In the genomic region with DNA sequence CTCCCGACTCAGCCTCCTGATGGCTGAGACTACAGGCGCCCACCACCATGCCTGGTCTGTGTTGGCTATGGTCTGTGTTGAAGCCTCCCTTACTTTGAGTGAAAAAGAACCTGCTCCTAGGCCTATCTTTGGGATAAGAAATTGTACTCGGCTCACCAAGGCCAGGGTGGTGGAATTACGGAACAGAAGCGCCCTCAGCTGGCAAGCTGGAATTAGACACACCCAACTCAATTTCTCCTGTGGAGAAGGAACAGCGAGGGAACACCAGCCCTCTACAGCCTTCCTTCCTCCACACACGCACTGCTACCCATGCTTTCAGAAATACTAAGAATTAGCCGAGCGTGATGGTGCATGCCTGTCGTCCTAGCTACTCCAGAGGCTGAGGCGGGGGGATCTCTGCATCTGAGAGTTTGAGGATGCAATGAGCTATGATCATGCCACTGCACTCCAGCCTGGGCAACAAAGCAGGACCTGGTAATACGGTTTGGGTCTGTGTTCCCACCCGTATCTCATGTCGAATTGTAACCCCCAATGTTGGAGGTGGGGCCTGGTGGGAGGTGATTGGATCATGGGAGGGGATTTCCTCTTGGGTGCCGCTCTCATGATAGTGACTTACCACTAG, we compare ENCODE assay signal across 8 cellular contexts. TPM values are rescaled to one million over a fixed set of nuclear protein-coding genes. Genes with fewer than 3 reads are reported as not detected.
DNase-seq lines count a peak whose midpoint lies in the region; TF ChIP-seq lines count a peak whose summit lies in the region.

No MANE protein-coding gene starts in this region.

- no peak overlapping the region for H2AFZ ChIP-seq in neural cell (ENCODE audit: low read depth, low read length)

- no peak overlapping the region for H3K4me3 ChIP-seq in GM06990 (replicated peaks; ENCODE audit: low read depth, low read length)
- H3K4me3 ChIP-seq in cardiac fibroblast (replicated peaks in 1 of 2; ENCODE audit: low read depth in 2 of 2, low read length in 2 of 2), result no peak overlapping the region
- H3K4me3 ChIP-seq in neural cell (ENCODE audit: low read length), result no peak overlapping the region
- H3K4me3 ChIP-seq in tibial nerve, result no peak overlapping the region

- 0 out of 2 replicates have a peak, but pooled peaks cover 2% of the 10 kb centered on the region for H3K27me3 ChIP-seq in GM06990 (replicated peaks; ENCODE audit: control insufficient read depth, insufficient read depth, low read length)
- no peaks in the 10 kb centered on the region for H3K27me3 ChIP-seq in neural cell (ENCODE audit: insufficient read depth, low read depth, low read length)
- no peaks in the 10 kb centered on the region for H3K27me3 ChIP-seq in tibial nerve

- H3K4me1 ChIP-seq in tibial nerve, result no peaks in the 10 kb centered on the region

- H3K9me2 ChIP-seq in neural cell (ENCODE audit: insufficient read depth, low read length), result no peaks in the 10 kb centered on the region

- peak; percentile 31 for DNase-seq in A172 (ENCODE audit: low spot score)
- no peak for DNase-seq in GM06990 (ENCODE audit: extremely low read depth, insufficient read length)
- peak; percentile 40 for DNase-seq in NCI-H460 (ENCODE audit: extremely low read depth, low read depth)
- DNase-seq in cardiac fibroblast (ENCODE audit: low read depth in 2 of 2), result peak; percentile 29 to 46
- no peak for DNase-seq in cerebellar nuclear complex (lab: John Stamatoyannopoulos, UW)
- no peak for DNase-seq in tibial nerve (ENCODE audit: low spot score in 2 of 2)
- no peak for DNase-seq in GM19238 (ENCODE audit: insufficient read length, low spot score)

- H4K20me1 ChIP-seq in neural cell (ENCODE audit: insufficient read depth), result no peaks in the 10 kb centered on the region

- TF ChIP-seq RAD21 in neural cell (conservative IDR thresholded peaks at IDR 0.05), result peak; percentile 87

- no peaks in the 10 kb centered on the region for H3K79me2 ChIP-seq in neural cell (replicated peaks; ENCODE audit: insufficient read depth, low read length)

- 23 to 32% methylated on average over 11 to 15 of the region's 15 CpGs for WGBS in tibial nerve, 2 donors

- peak; percentile 62 for TF ChIP-seq CTCF in GM06990 (IDR thresholded peaks at IDR 0.05; ENCODE audit: insufficient read depth, low read length, poor library complexity, severe bottlenecking)
- TF ChIP-seq CTCF in cardiac fibroblast (IDR thresholded peaks at IDR 0.05; ENCODE audit: low read depth, low read length), result peak; percentile 35
- TF ChIP-seq CTCF in neural cell (IDR thresholded peaks at IDR 0.05; ENCODE audit: poor library complexity, severe bottlenecking), result peak; percentile 85
- TF ChIP-seq CTCF in tibial nerve (IDR thresholded peaks at IDR 0.05), result no peak

- no peaks in the 10 kb centered on the region for H3K36me3 ChIP-seq in GM06990 (ENCODE audit: control insufficient read depth, insufficient read depth, low read length)
- no peaks in the 10 kb centered on the region for H3K36me3 ChIP-seq in neural cell (ENCODE audit: insufficient read depth, low read length)
- no peaks in the 10 kb centered on the region for H3K36me3 ChIP-seq in tibial nerve

- no peak for TF ChIP-seq POLR2A in tibial nerve (IDR thresholded peaks at IDR 0.05)

- H3K9ac ChIP-seq in neural cell (ENCODE audit: low read length), result no peak overlapping the region

- no peaks in the 10 kb centered on the region for H3F3A ChIP-seq in neural cell (ENCODE audit: insufficient read depth, low read length, poor library complexity, severe bottlenecking)

- H3K9me3 ChIP-seq in neural cell (ENCODE audit: low read length) (no peaks in the 10 kb centered on the region), tibial nerve (no peaks in the 10 kb centered on the region)

- no peak overlapping the region for H3K4me2 ChIP-seq in neural cell (ENCODE audit: low read length)

- no peak for TF ChIP-seq EP300 in neural cell (conservative IDR thresholded peaks at IDR 0.05; ENCODE audit: poor library complexity, severe bottlenecking)
- TF ChIP-seq EP300 in tibial nerve (IDR thresholded peaks at IDR 0.05), result no peak

- H3K27ac ChIP-seq in neural cell (ENCODE audit: low read length) (no peak overlapping the region), tibial nerve (no peak overlapping the region)

TF ChIP-seq in neural cell, 6 proteins besides CTCF, POLR2A, EP300 and RAD21:
- TF ChIP-seq POLR2AphosphoS5 (IDR thresholded peaks at IDR 0.05) (no peak), EZH2 (IDR thresholded peaks at IDR 0.05; ENCODE audit: borderline replicate concordance, insufficient read depth, low read length, poor library complexity, severe bottlenecking) (no peak), TAF1 (IDR thresholded peaks at IDR 0.05; ENCODE audit: low read depth) (no peak), SMC3 (conservative IDR thresholded peaks at IDR 0.05; ENCODE audit: poor library complexity) (peak; percentile 93), MXI1 (conservative IDR thresholded peaks at IDR 0.05; ENCODE audit: poor library complexity, severe bottlenecking) (no peak)
- TF ChIP-seq, protein P1, sequence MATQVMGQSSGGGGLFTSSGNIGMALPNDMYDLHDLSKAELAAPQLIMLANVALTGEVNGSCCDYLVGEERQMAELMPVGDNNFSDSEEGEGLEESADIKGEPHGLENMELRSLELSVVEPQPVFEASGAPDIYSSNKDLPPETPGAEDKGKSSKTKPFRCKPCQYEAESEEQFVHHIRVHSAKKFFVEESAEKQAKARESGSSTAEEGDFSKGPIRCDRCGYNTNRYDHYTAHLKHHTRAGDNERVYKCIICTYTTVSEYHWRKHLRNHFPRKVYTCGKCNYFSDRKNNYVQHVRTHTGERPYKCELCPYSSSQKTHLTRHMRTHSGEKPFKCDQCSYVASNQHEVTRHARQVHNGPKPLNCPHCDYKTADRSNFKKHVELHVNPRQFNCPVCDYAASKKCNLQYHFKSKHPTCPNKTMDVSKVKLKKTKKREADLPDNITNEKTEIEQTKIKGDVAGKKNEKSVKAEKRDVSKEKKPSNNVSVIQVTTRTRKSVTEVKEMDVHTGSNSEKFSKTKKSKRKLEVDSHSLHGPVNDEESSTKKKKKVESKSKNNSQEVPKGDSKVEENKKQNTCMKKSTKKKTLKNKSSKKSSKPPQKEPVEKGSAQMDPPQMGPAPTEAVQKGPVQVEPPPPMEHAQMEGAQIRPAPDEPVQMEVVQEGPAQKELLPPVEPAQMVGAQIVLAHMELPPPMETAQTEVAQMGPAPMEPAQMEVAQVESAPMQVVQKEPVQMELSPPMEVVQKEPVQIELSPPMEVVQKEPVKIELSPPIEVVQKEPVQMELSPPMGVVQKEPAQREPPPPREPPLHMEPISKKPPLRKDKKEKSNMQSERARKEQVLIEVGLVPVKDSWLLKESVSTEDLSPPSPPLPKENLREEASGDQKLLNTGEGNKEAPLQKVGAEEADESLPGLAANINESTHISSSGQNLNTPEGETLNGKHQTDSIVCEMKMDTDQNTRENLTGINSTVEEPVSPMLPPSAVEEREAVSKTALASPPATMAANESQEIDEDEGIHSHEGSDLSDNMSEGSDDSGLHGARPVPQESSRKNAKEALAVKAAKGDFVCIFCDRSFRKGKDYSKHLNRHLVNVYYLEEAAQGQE (IDR thresholded peaks at IDR 0.05; ENCODE audit: borderline replicate concordance), result no peak

RNA-seq across cellular contexts. Expression of gene RBBP6, which starts 40.1 kb away (rescaled TPM):
- 11.3 and 24.0 TPM in 2 replicates for total RNA-seq in A172 (2014; rRNA removed; shearing (Covaris generic))
- 40.3 and 53.9 TPM in 2 replicates for total RNA-seq in NCI-H460 (2014; rRNA removed; shearing (Covaris generic))
- 27.9 and 35.2 TPM in 2 replicates for polyA plus RNA-seq in NCI-H460 (2014; cell fraction: nucleus; rRNA removed)
- 75.5 and 95.4 TPM in 2 replicates for polyA plus RNA-seq in neural cell
- polyA minus RNA-seq in neural cell, result 76.7 and 103 TPM in 2 replicates
- total RNA-seq in tibial nerve, result 100 to 1,000 TPM in 1 of 4 donors, 10 to 100 TPM in 3; 39.0 to 110 (median 53.5) TPM

Comparison
In these comparisons a context has a peak if more than half of its experiments do, and no peak if none do; other contexts are left out.
1. DNase-seq: peak in A172 (single experiment), NCI-H460 (single experiment) and cardiac fibroblast (2 of 2); none in GM06990 (single experiment), cerebellar nuclear complex (0 of 2), tibial nerve (0 of 2) and GM19238 (single experiment).
2. CTCF ChIP-seq: peak in GM06990 (single experiment), cardiac fibroblast (single experiment) and neural cell (single experiment); none in tibial nerve (0 of 5).